In genomic region chr2:58046585-58047372, GRCh38 we compare ENCODE assay signal across 8 cellular contexts. TPM values are rescaled to one million over a fixed set of nuclear protein-coding genes. Genes with fewer than 3 reads are reported as not detected.
A peak's percentile ranks its signal among the peaks of the same experiment; 100 is the strongest.
DNase-seq lines count a peak whose midpoint lies in the region; ATAC-seq and TF ChIP-seq lines count a peak whose summit lies in the region.

Gene VRK2, plus strand, starts transcription at chr2:58046806. Its CDS starts 2,026 bp downstream, at chr2:58048832.

- TF ChIP-seq CTCF in dorsolateral prefrontal cortex (IDR thresholded peaks at IDR 0.05 in 54 of 56, conservative IDR thresholded peaks at IDR 0.05 in 2 of 56; ENCODE audit: low read depth in 1 of 56, partially characterized antibody in 56 of 56) (peak in 25 of 56 donors; percentile 1 to 50 (median 22)), right lobe of liver (IDR thresholded peaks at IDR 0.05) (peak; percentile 12 to 30 (median 20))

- H3K27ac ChIP-seq in dorsolateral prefrontal cortex (peak within 1 kb of the TSS; percentile 50 to 96 (median 87)), right lobe of liver (peak within 1 kb of the TSS; percentile 82 to 92 (median 86))

- peak; percentile 90 for ATAC-seq in GM19023 (IDR thresholded peaks at IDR 0.05; ENCODE audit: unreplicated experiment)
- ATAC-seq in HG03354 (IDR thresholded peaks at IDR 0.05; ENCODE audit: poor library complexity, severe bottlenecking, unreplicated experiment), result peak; percentile 89
- peak; percentile 95 to 99 (median 98) for ATAC-seq in right lobe of liver

- H3K36me3 ChIP-seq in right lobe of liver, result no peaks in the 10 kb centered on the region

- DNase-seq in AG20443 (ENCODE audit: low spot score) (peak; percentile 95), NCI-H524 (lab: John Stamatoyannopoulos, UW) (peak; percentile 80 to 86), dorsolateral prefrontal cortex (peak in 9 of 10 donors; percentile 35 to 71 (median 46)), right lobe of liver (peak; percentile 92 to 95 (median 94))
- peak; percentile 76 for DNase-seq in activated CD4-positive, alpha-beta T cell treated with anti-CD3 and anti-CD28 coated beads, Interleukin-2, amount 50 U/mL, for 4 hours
- DNase-seq in stimulated activated CD4-positive, alpha-beta T cell treated with anti-CD3 and anti-CD28 coated beads, TNF-alpha, amount 100 ng/mL, for 1 hour (ENCODE audit: low read depth in 3 of 3, low spot score in 1 of 3), result peak; percentile 54 to 64 (median 60)

- 0% methylated on average over 13 of the region's 76 CpGs for WGBS in right lobe of liver (ENCODE audit: insufficient coverage, low coverage, low lambda C conversion rate, missing lambda C conversion rate)

- peak within 1 kb of the TSS; percentile 33 to 82 (median 72) for H3K4me3 ChIP-seq in dorsolateral prefrontal cortex
- H3K4me3 ChIP-seq in right lobe of liver, result peak within 1 kb of the TSS; percentile 68 to 85 (median 71)

- intact Hi-C loops in dorsolateral prefrontal cortex (cut with DNase I) (loop anchor here in 1 of 2 donors (5.0 to 10.0 kb wide), 2 partner anchors 58 to 139 kb away; no protein-coding TSS in a partner anchor), right lobe of liver (cut with DNase I) (no loop called here)

- peak; percentile 93 for TF ChIP-seq POLR2A in right lobe of liver (IDR thresholded peaks at IDR 0.05)

- H3K9me3 ChIP-seq in right lobe of liver, result no peaks in the 10 kb centered on the region

- H3K4me1 ChIP-seq in right lobe of liver, result peaks cover 0 to 13% (median 5%) of the 10 kb centered on the region in 4 donors

- peaks cover 0 to 12% (median 0%) of the 10 kb centered on the region in 45 donors for H3K27me3 ChIP-seq in dorsolateral prefrontal cortex
- H3K27me3 ChIP-seq in right lobe of liver, result no peaks in the 10 kb centered on the region

RNA-seq across cellular contexts. Expression of gene VRK2, which starts in this region (rescaled TPM):
- total RNA-seq in dorsolateral prefrontal cortex (10 to 100 TPM in 91 of 120 experiments, 1 to 10 TPM in 29; 4.8 to 70.5 (median 16.2) TPM), right lobe of liver (10 to 100 TPM in 3 of 6 experiments, 1 to 10 TPM in 3; 7.7 to 13.0 (median 10.2) TPM)

Comparison
In these comparisons a context has a peak if more than half of its experiments do, and no peak if none do; other contexts are left out.
1. Peak in every context shown above with its lines: DNase-seq, ATAC-seq, H3K4me3 ChIP-seq and H3K27ac ChIP-seq.